8 cellular contexts compared by ENCODE assay signal in the genomic region with DNA sequence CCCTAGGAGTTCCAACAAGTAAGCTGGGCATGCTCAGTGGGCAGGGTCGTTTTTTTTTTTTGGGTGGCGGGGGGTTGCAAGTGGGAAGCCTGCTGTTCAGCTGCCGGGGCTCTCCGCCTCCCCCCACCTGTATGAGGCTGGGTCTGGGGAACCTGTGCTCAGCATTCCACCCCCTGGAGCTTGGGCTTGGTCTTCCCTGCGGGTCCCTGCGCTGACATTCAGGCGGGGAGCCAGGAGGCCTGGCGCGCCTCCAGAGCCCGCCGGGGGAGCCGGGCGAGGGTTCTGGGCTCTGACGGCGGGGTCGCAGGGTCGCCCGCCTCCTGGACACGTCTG. TPM values are rescaled to one million over a fixed set of nuclear protein-coding genes. Genes with fewer than 3 reads are reported as not detected.
A peak's percentile ranks its signal among the peaks of the same experiment; 100 is the strongest.
DNase-seq lines count a peak whose midpoint lies in the region; ATAC-seq and TF ChIP-seq lines count a peak whose summit lies in the region.

No MANE protein-coding gene starts in this region.

- H2BK5ac ChIP-seq in neuronal stem cell (ENCODE audit: low read length) = peak overlapping the region; percentile 96

- peak overlapping the region; percentile 75 for H4K8ac ChIP-seq in neuronal stem cell (ENCODE audit: low read depth, low read length)

- no peak overlapping the region for H3K4ac ChIP-seq in neuronal stem cell (ENCODE audit: low read length)

- peak overlapping the region; percentile 64 for H2BK12ac ChIP-seq in neuronal stem cell (ENCODE audit: low read length)

- no peak overlapping the region for H2BK15ac ChIP-seq in neuronal stem cell (ENCODE audit: low read length)

- H3K36me3 ChIP-seq in OCI-LY7 (ENCODE audit: insufficient read depth, low read length) (no peaks in the 10 kb centered on the region), neuronal stem cell (replicated peaks in 1 of 2; ENCODE audit: control insufficient read depth in 2 of 2, insufficient read depth in 2 of 2, low read length in 2 of 2) (no peaks in the 10 kb centered on the region)

- H3K27ac ChIP-seq in OCI-LY7 (ENCODE audit: low read depth, low read length, poor library complexity, severe bottlenecking) = no peak overlapping the region
- H3K27ac ChIP-seq in neuronal stem cell (replicated peaks; ENCODE audit: low read length) = peak overlapping the region; percentile 95

- ATAC-seq in HG03175 (IDR thresholded peaks at IDR 0.05; ENCODE audit: unreplicated experiment) = no peak
- no peak for ATAC-seq in GM18861 (IDR thresholded peaks at IDR 0.05; ENCODE audit: unreplicated experiment)

- H3K9ac ChIP-seq in neuronal stem cell (ENCODE audit: low read depth, low read length, poor library complexity) = peak overlapping the region; percentile 89

- H3K4me1 ChIP-seq in OCI-LY7 (ENCODE audit: insufficient read depth, low read length, poor library complexity, severe bottlenecking) (peaks cover 14% of the 10 kb centered on the region), neuronal stem cell (ENCODE audit: control insufficient read depth in 2 of 2, insufficient read depth in 1 of 2, low read depth in 1 of 2, low read length in 2 of 2) (peaks cover 0 to 9% of the 10 kb centered on the region in 2 donors)

- CTCF ChIA-PET in OCI-LY7 (lab: Charles Lee; ENCODE audit: unreplicated experiment) = no interaction called here

- peak overlapping the region; percentile 73 for H2AK5ac ChIP-seq in neuronal stem cell (ENCODE audit: low read depth, low read length)

- no peaks in the 10 kb centered on the region for H3K9me2 ChIP-seq in OCI-LY7 (ENCODE audit: insufficient read depth, low read length)

- H4K20me1 ChIP-seq in OCI-LY7 (ENCODE audit: insufficient read depth, low read length) = no peaks in the 10 kb centered on the region

- H2AFZ ChIP-seq in OCI-LY7 (ENCODE audit: low read length) = peak overlapping the region; percentile 54
- H2AFZ ChIP-seq in neuronal stem cell (ENCODE audit: low read length) = peak overlapping the region; percentile 91

- H4K91ac ChIP-seq in neuronal stem cell (ENCODE audit: low read depth, low read length, poor library complexity) = peak overlapping the region; percentile 60

- no CpG with 5 or more reads among the region's 19 CpGs for WGBS in neuronal stem cell (ENCODE audit: extremely low coverage in 2 of 2, insufficient read length in 2 of 2, insufficient replicate concordance in 1 of 2), 2 donors

- H3K23ac ChIP-seq in neuronal stem cell (ENCODE audit: low read depth, low read length, poor library complexity) = peak overlapping the region; percentile 71

- no peaks in the 10 kb centered on the region; the same call in 1 of the 2 replicates for H3K79me2 ChIP-seq in OCI-LY7 (ENCODE audit: insufficient read depth, low read depth, low read length)

- H3K18ac ChIP-seq in neuronal stem cell (ENCODE audit: low read length) = peak overlapping the region; percentile 99

- intact Hi-C loops in OCI-LY7 (cut with micrococcal nuclease; ENCODE audit: unreplicated experiment) = no loop called here

- H3K14ac ChIP-seq in neuronal stem cell (ENCODE audit: low read length) = no peak overlapping the region

- POLR2A ChIA-PET in OCI-LY7 (lab: Charles Lee) = interaction anchor here (0.5 to 0.7 kb wide), 3 partner anchors 8 to 42 kb away, joined by 3 to 4 read pairs (median 3); no protein-coding TSS in a partner anchor

- H3K27me3 ChIP-seq in neuronal stem cell (ENCODE audit: control insufficient read depth in 3 of 3, insufficient read depth in 3 of 3, low read depth in 1 of 3, low read length in 3 of 3) = no peaks in the 10 kb centered on the region

- H3K9me3 ChIP-seq in OCI-LY7 (ENCODE audit: low read length) (no peaks in the 10 kb centered on the region), neuronal stem cell (replicated peaks in 1 of 2; ENCODE audit: control insufficient read depth in 2 of 2, insufficient read depth in 1 of 2, low read depth in 1 of 2, low read length in 2 of 2) (no peaks in the 10 kb centered on the region)

- peak overlapping the region; percentile 61 for H2BK120ac ChIP-seq in neuronal stem cell (ENCODE audit: low read depth, low read length)

- peak overlapping the region; percentile 67 for H3K4me3 ChIP-seq in OCI-LY7 (ENCODE audit: low read depth, low read length, poor library complexity, severe bottlenecking)
- peak overlapping the region; percentile 83 for H3K4me3 ChIP-seq in epithelial cell of proximal tubule (ENCODE audit: low read depth, low read length)
- peak overlapping the region; percentile 46 to 86 for H3K4me3 ChIP-seq in neuronal stem cell (ENCODE audit: low read length in 2 of 2)

- no TSS peak for BruUV-seq in OCI-LY7 (replicated peaks; lab: Mats Ljungman, UMichigan)

- DNase-seq in NCI-H2081 (lab: John Stamatoyannopoulos, UW) (peak; percentile 52 to 68), NCI-H2081 treated with DMSO at 0.1 percent for 48 hours (lab: John Stamatoyannopoulos, UW) (no peak), OCI-LY7 (ENCODE audit: low spot score) (no peak), epithelial cell of proximal tubule (ENCODE audit: low read depth) (no peak), neuronal stem cell (ENCODE audit: low spot score) (no peak), NK-92 (lab: John Stamatoyannopoulos, UW; ENCODE audit: unreplicated experiment) (no peak)

- H3K4me2 ChIP-seq in OCI-LY7 (ENCODE audit: low read length) (peak overlapping the region; percentile 69; the same call in 1 of the 2 replicates), neuronal stem cell (ENCODE audit: insufficient read depth, low read length, poor library complexity, severe bottlenecking) (peak overlapping the region; percentile 67)

- H3K79me1 ChIP-seq in neuronal stem cell (ENCODE audit: low read depth, low read length) = no peaks in the 10 kb centered on the region

- TF ChIP-seq CTCF in OCI-LY7 (conservative IDR thresholded peaks at IDR 0.05; ENCODE audit: low read length) = no peak
- TF ChIP-seq CTCF in epithelial cell of proximal tubule (conservative IDR thresholded peaks at IDR 0.05; ENCODE audit: low read depth, low read length) = no peak

RNA-seq across cellular contexts. Expression of a gene that starts 0.8 kb away (rescaled TPM):
- total RNA-seq in OCI-LY7 (2014; rRNA removed; shearing (Covaris generic)) = 6.6 and 6.9 TPM in 2 replicates
- total RNA-seq in OCI-LY7 (2022) (20.2 and 22.9 TPM in 2 replicates), epithelial cell of proximal tubule (22.4 and 30.6 TPM in 2 replicates)
- polyA plus RNA-seq in neuronal stem cell (2013, experiment 1 of 2) = 24.9 TPM
- polyA plus RNA-seq in neuronal stem cell (2013, experiment 2 of 2) = 27.8 TPM

Comparison
In these comparisons a context has a peak if more than half of its experiments do, and no peak if none do; other contexts are left out.
1. DNase-seq: peak in NCI-H2081 (2 of 2); none in NCI-H2081 treated with DMSO at 0.1 percent for 48 hours (single experiment), OCI-LY7 (single experiment), epithelial cell of proximal tubule (single experiment), neuronal stem cell (single experiment) and NK-92 (single experiment).
2. Peak in every context shown above with its lines, with median percentiles within 50 percentile points of each other: H3K4me3 ChIP-seq.